In the genomic region with DNA sequence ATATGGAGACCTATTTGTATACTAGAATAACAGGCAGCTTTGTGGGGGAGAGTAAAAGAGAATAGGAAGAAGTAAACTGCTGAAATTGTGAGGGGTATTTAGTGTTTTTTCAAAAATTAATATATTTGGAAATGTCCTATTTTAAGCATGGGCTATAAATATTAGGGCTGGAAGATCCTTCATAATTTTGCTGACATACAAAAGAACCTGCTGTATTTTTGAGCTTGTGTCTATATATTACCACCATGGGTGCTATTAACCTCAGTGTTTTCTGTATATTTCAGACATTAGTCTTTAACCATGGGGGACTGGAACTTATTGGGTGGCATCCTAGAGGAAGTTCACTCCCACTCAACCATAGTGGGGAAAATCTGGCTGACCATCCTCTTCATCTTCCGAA, we compare ENCODE assay signal across 10 cellular contexts. TPM values are rescaled to one million over a fixed set of nuclear protein-coding genes. Genes with fewer than 3 reads are reported as not detected.
"Had no signal": no experiment of that assay in that cellular context is flagged by ENCODE, and none has a peak within 500 bp of the region (broad histone marks: within the 10 kb centered on the region; RNA-seq: fewer than 3 reads in every experiment).

Gene GJA10, plus strand, starts transcription at position 301 of the 400 bp plus-strand sequence. Its CDS starts 0 bp downstream, at position 301.

- H3K27ac ChIP-seq: GM23248 had no signal

- DNase-seq: GM23248, GOT3, H7, H9, HCEC 1CT, HFFc6 had no signal

- H3K4me3 ChIP-seq: GM23248, GM23338, HAP-1 had no signal

- H3K4me2 ChIP-seq: GM23338 had no signal

- H3K9ac ChIP-seq: GM23248 had no signal

- H3K36me3 ChIP-seq: HAP-1 had no signal

- H3K9me3 ChIP-seq: HAP-1 had no signal

- H2AFZ ChIP-seq: GM23248, GM23338 had no signal

RNA-seq across cellular contexts. Expression of gene GJA10, which starts in this region (rescaled TPM):
- total RNA-seq: GM23248, GM23338, H1, H4, H9, HFFc6 had no signal
